18 cellular contexts compared by ENCODE assay signal in genomic region chr5:14177651-14178050, GRCh38. TPM values are rescaled to one million over a fixed set of nuclear protein-coding genes. Genes with fewer than 3 reads are reported as not detected.
DNase-seq lines count a peak whose midpoint lies in the region; ATAC-seq and TF ChIP-seq lines count a peak whose summit lies in the region.
"Had no signal": no experiment of that assay in that cellular context is flagged by ENCODE, and none has a peak within 500 bp of the region (broad histone marks: within the 10 kb centered on the region; RNA-seq: fewer than 3 reads in every experiment).

No MANE protein-coding gene starts in this region.

- H2AFZ ChIP-seq in ACC112 (ENCODE audit: low read length, unreplicated experiment) (no peak overlapping the region), GM23338 (no peak overlapping the region)

- H3K36me3 Mint-ChIP-seq in GM23338 (ENCODE audit: low read depth) (no peaks in the 10 kb centered on the region), WTC11 (no peaks in the 10 kb centered on the region)
- H3K36me3 Mint-ChIP-seq in effector memory CD8-positive, alpha-beta T cell (ENCODE audit: insufficient read depth), result no peaks in the 10 kb centered on the region

- no peaks in the 10 kb centered on the region for H3K27me3 ChIP-seq in ACC112 (ENCODE audit: insufficient read depth, low read length)
- H3K27me3 ChIP-seq in GM23338 (ENCODE audit: insufficient read depth), result no peaks in the 10 kb centered on the region
- H3K27me3 ChIP-seq: colonic mucosa, heart right ventricle, left lung had no signal

- H3K9me2 ChIP-seq in GM23338 (ENCODE audit: insufficient read depth), result no peaks in the 10 kb centered on the region

- no peaks in the 10 kb centered on the region for H3K9me3 ChIP-seq in mesodermal cell (ENCODE audit: control insufficient read depth, low read length)
- H3K9me3 ChIP-seq: colonic mucosa, heart right ventricle, left lung, thoracic aorta had no signal

- H3K4me2 ChIP-seq in GM23338, result peak overlapping the region; percentile 28; the same call in 1 of the 2 replicates

- ATAC-seq in GM23338, result peak; percentile 7; the same call in 2 of the 3 replicates
- no peak for ATAC-seq in WTC11
- ATAC-seq in HG03135 (IDR thresholded peaks at IDR 0.05; ENCODE audit: unreplicated experiment), result no peak
- no peak for ATAC-seq in effector memory CD8-positive, alpha-beta T cell (replicated peaks)
- ATAC-seq in HG02981 (IDR thresholded peaks at IDR 0.05; ENCODE audit: unreplicated experiment), result no peak

- H3K4me1 ChIP-seq in ACC112 (ENCODE audit: control insufficient read depth, insufficient read depth, low read length, unreplicated experiment), result peaks cover 91% of the 10 kb centered on the region
- peaks cover 85% of the 10 kb centered on the region for H3K4me1 ChIP-seq in GM23338 (ENCODE audit: insufficient read depth)
- peaks cover 81% of the 10 kb centered on the region for H3K4me1 ChIP-seq in mesodermal cell (ENCODE audit: control insufficient read depth, insufficient read depth, low read length, poor library complexity, severe bottlenecking)
- H3K4me1 ChIP-seq: colonic mucosa had no signal

- peaks cover 7% of the 10 kb centered on the region for H3K27me3 Mint-ChIP-seq in GM23338 (ENCODE audit: insufficient read depth, low read depth, poor library complexity)
- no peaks in the 10 kb centered on the region for H3K27me3 Mint-ChIP-seq in WTC11 (ENCODE audit: low read depth)
- peaks cover 0 to 30% of the 10 kb centered on the region in 2 donors for H3K27me3 Mint-ChIP-seq in effector memory CD8-positive, alpha-beta T cell

- no peak for DNase-seq in GM23338 (ENCODE audit: low spot score)
- DNase-seq in WTC11 (ENCODE audit: low spot score), result no peak
- DNase-seq in effector memory CD8-positive, alpha-beta T cell, result no peak
- no peak for DNase-seq in NCI-H1417 treated with DMSO at 0.1 percent for 48 hours (lab: John Stamatoyannopoulos, UW)
- DNase-seq: activated CD4-positive, alpha-beta T cell treated with anti-CD3 and anti-CD28 coated beads, Interleukin-2, amount 50 U/mL, for 4 hours; activated effector memory CD4-positive, alpha-beta T cell treated with Interleukin-2 at 50 U/mL for 16 hours; colonic mucosa; H7; heart right ventricle; left lung; NCI-H1436 treated with DMSO at 0.1 percent for 48 hours; T-helper 2 cell; WERI-Rb-1 had no signal

- H3K36me3 ChIP-seq in ACC112 (ENCODE audit: insufficient read depth, low read length), result no peaks in the 10 kb centered on the region
- H3K36me3 ChIP-seq in GM23338 (ENCODE audit: insufficient read depth), result no peaks in the 10 kb centered on the region
- peaks cover 4% of the 10 kb centered on the region for H3K36me3 ChIP-seq in mesodermal cell (ENCODE audit: control insufficient read depth, insufficient read depth, low read length)
- H3K36me3 ChIP-seq: colonic mucosa, heart right ventricle, left lung, thoracic aorta, WERI-Rb-1 had no signal

- H3K4me3 Mint-ChIP-seq in GM23338, result no peak overlapping the region
- no peak overlapping the region for H3K4me3 Mint-ChIP-seq in WTC11
- H3K4me3 Mint-ChIP-seq in effector memory CD8-positive, alpha-beta T cell, result no peak overlapping the region

- H3K4me1 Mint-ChIP-seq in GM23338 (peaks cover 65% of the 10 kb centered on the region), WTC11 (peaks cover 74% of the 10 kb centered on the region)
- peaks cover 0 to 3% of the 10 kb centered on the region in 2 donors for H3K4me1 Mint-ChIP-seq in effector memory CD8-positive, alpha-beta T cell (ENCODE audit: low read depth in 2 of 2)

- H4K20me1 ChIP-seq in GM23338 (replicated peaks; ENCODE audit: insufficient read depth), result peaks cover 46% of the 10 kb centered on the region

- POLR2A ChIA-PET in WTC11 (lab: Charles Lee), result no interaction called here

- CTCF ChIA-PET in WTC11 (lab: Charles Lee), result no interaction called here

- H3K4me3 ChIP-seq in ACC112 (ENCODE audit: low read depth, low read length) (no peak overlapping the region), GM23338 (no peak overlapping the region), mesodermal cell (ENCODE audit: extremely low read depth, insufficient read depth, low read length, poor library complexity, severe bottlenecking) (no peak overlapping the region)
- H3K4me3 ChIP-seq: colonic mucosa, heart right ventricle, left lung, thoracic aorta had no signal

- H3K79me2 ChIP-seq in ACC112 (ENCODE audit: control insufficient read depth, insufficient read depth, low read length, unreplicated experiment) (peaks cover 100% of the 10 kb centered on the region), GM23338 (replicated peaks; ENCODE audit: insufficient read depth) (peaks cover 100% of the 10 kb centered on the region)

- peak overlapping the region; percentile 77 for H3K27ac ChIP-seq in ACC112 (ENCODE audit: low read depth, low read length)
- H3K27ac ChIP-seq in GM23338 (ENCODE audit: low read depth), result 0 out of 2 replicates have a peak overlapping the region, but pooled peaks have one; percentile 12
- H3K27ac ChIP-seq in mesodermal cell (ENCODE audit: low read depth, low read length, severe bottlenecking), result peak overlapping the region; percentile 92
- H3K27ac ChIP-seq: colonic mucosa, left lung, WERI-Rb-1 had no signal

- H3K9me3 Mint-ChIP-seq in GM23338 (no peaks in the 10 kb centered on the region), WTC11 (no peaks in the 10 kb centered on the region)
- H3K9me3 Mint-ChIP-seq in effector memory CD8-positive, alpha-beta T cell, result no peaks in the 10 kb centered on the region

- no peaks in the 10 kb centered on the region for H3F3A ChIP-seq in GM23338 (replicated peaks; ENCODE audit: low read depth)

- TF ChIP-seq CTCF in GM23338 (conservative IDR thresholded peaks at IDR 0.05; ENCODE audit: low read depth in 2 of 2) (no peak), WTC11 (IDR thresholded peaks at IDR 0.05) (no peak)

- no CpG with 5 or more reads among the region's 2 CpGs for WGBS in mesodermal cell (ENCODE audit: insufficient coverage in 2 of 2), 2 experiments

- H3K27ac Mint-ChIP-seq in GM23338 (no peak overlapping the region), WTC11 (peak overlapping the region; percentile 22; the same call in 1 of the 2 replicates)
- no peak overlapping the region for H3K27ac Mint-ChIP-seq in effector memory CD8-positive, alpha-beta T cell

TF ChIP-seq in GM23338, 12 proteins besides CTCF, POLR2A, EP300 and RAD21:
- no peak for TF ChIP-seq ZNF114 (CRISPR knock-in tag; IDR thresholded peaks at IDR 0.05)
- no peak for TF ChIP-seq NANOG (IDR thresholded peaks at IDR 0.05; ENCODE audit: borderline replicate concordance)
- no peak for TF ChIP-seq EZH2phosphoT487 (IDR thresholded peaks at IDR 0.05; ENCODE audit: unreplicated experiment)
- no peak for TF ChIP-seq STAT1 (IDR thresholded peaks at IDR 0.05; ENCODE audit: unreplicated experiment)
- no peak for TF ChIP-seq ZNF331 (CRISPR knock-in tag; IDR thresholded peaks at IDR 0.05; ENCODE audit: low read depth)
- no peak for TF ChIP-seq ETS1 (IDR thresholded peaks at IDR 0.05)
- TF ChIP-seq POLR2AphosphoS5 (IDR thresholded peaks at IDR 0.05; ENCODE audit: low read depth), result no peak

TF ChIP-seq in WTC11, 78 proteins besides CTCF, POLR2A, EP300 and RAD21:
- TF ChIP-seq CDX4 (CRISPR knock-in tag; IDR thresholded peaks at IDR 0.05; ENCODE audit: borderline replicate concordance) (no peak), E2F1 (CRISPR knock-in tag; IDR thresholded peaks at IDR 0.05) (no peak)
- TF ChIP-seq, protein P1, sequence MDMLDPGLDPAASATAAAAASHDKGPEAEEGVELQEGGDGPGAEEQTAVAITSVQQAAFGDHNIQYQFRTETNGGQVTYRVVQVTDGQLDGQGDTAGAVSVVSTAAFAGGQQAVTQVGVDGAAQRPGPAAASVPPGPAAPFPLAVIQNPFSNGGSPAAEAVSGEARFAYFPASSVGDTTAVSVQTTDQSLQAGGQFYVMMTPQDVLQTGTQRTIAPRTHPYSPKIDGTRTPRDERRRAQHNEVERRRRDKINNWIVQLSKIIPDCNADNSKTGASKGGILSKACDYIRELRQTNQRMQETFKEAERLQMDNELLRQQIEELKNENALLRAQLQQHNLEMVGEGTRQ (CRISPR knock-in tag; IDR thresholded peaks at IDR 0.05), result no peak

RNA-seq across cellular contexts. Expression of gene TRIO, which starts 34.5 kb away (rescaled TPM):
- total RNA-seq in GM23338 (2014; rRNA removed; shearing (Covaris generic)), result 83.7 and 113 TPM in 2 replicates
- polyA plus RNA-seq in GM23338 (2016; fragmentation: Nextera tagmentation; extraction: Ambion mirVana), result 13.8 and 14.9 TPM in 2 replicates
- 69.2 to 88.8 TPM (median 73.5 TPM) in 3 replicates for total RNA-seq in WTC11 (2021)
- polyA plus RNA-seq in mesodermal cell (2013, experiment 1 of 2), result 49.7 TPM
- polyA plus RNA-seq in mesodermal cell (2013, experiment 2 of 2), result 42.9 TPM

Comparison
In these comparisons a context has a peak if more than half of its experiments do, and no peak if none do; other contexts are left out.
1. H3K27ac ChIP-seq: peak in every context shown above with its lines; median percentile 92 in mesodermal cell; 77 in ACC112; 12 in GM23338.